In the genomic region with DNA sequence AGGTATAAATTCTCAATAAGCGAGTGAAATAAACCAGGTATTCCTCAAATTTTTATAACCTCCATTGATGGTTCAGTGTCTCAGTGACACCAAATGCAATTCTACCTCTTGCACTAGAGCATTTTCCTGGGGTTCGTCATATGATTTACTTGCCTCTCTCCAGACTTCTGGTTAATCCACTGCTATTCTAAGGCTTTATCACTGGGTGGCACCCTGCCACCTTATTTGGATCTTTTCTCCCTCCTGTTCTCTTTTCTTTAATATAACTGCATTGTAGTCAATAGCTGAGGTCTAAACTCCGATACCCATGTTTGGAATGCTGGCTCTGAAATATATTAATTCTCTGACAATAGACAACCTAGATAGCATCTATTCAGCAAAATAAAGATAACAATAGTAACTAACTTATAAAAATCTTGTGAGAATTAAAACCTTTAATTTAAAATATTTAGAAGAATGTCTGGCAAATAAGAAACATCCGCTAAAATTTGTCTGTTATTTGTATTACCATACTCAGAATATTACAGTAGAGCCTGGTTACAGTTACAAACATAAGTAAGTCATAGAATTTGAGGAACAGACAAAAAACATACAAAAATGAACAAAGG, we compare ENCODE assay signal across 9 cellular contexts.
A peak's percentile ranks its signal among the peaks of the same experiment; 100 is the strongest.
DNase-seq lines count a peak whose midpoint lies in the region; ATAC-seq and TF ChIP-seq lines count a peak whose summit lies in the region.
"Had no signal": no experiment of that assay in that cellular context is flagged by ENCODE, and none has a peak within 500 bp of the region (broad histone marks: within the 10 kb centered on the region; RNA-seq: fewer than 3 reads in every experiment).

No MANE protein-coding gene starts in this region.

- ATAC-seq in DND-41 (ENCODE audit: insufficient read depth, low read depth): peak; percentile 49; the same call in 1 of the 3 replicates

- no peak overlapping the region for H3K9ac ChIP-seq in DND-41 (ENCODE audit: low read depth, low read length)

- no peak overlapping the region for H3K4me3 Mint-ChIP-seq in endothelial cell (ENCODE audit: unreplicated experiment)
- no peak overlapping the region for H3K4me3 Mint-ChIP-seq in activated CD4-positive, alpha-beta T cell treated with anti-CD3 and anti-CD28 coated beads, Interleukin-2, amount 10 ng/mL, durations not matched to agents 7 days and 5 days

- no peaks in the 10 kb centered on the region for H3K9me3 Mint-ChIP-seq in endothelial cell (ENCODE audit: unreplicated experiment)
- no peaks in the 10 kb centered on the region for H3K9me3 Mint-ChIP-seq in activated CD4-positive, alpha-beta T cell treated with anti-CD3 and anti-CD28 coated beads, Interleukin-2, amount 10 ng/mL, durations not matched to agents 7 days and 5 days

- H3K9me3 ChIP-seq in DND-41 (ENCODE audit: insufficient read depth, low read length, severe bottlenecking) (no peaks in the 10 kb centered on the region), prostate gland (no peaks in the 10 kb centered on the region)
- H3K9me3 ChIP-seq: heart left ventricle had no signal

- H3K27ac Mint-ChIP-seq in endothelial cell (ENCODE audit: unreplicated experiment): no peak overlapping the region
- H3K27ac Mint-ChIP-seq in activated CD4-positive, alpha-beta T cell treated with anti-CD3 and anti-CD28 coated beads, Interleukin-2, amount 10 ng/mL, durations not matched to agents 7 days and 5 days: no peak overlapping the region

- no peaks in the 10 kb centered on the region for H3K27me3 ChIP-seq in DND-41 (ENCODE audit: insufficient read depth, low read length, poor library complexity)
- H3K27me3 ChIP-seq in prostate gland (replicated peaks; ENCODE audit: insufficient read depth): no peaks in the 10 kb centered on the region
- H3K27me3 ChIP-seq: heart left ventricle had no signal

- H4K20me1 ChIP-seq in DND-41 (ENCODE audit: insufficient read depth, low read length): no peaks in the 10 kb centered on the region

- no peaks in the 10 kb centered on the region for H3K79me2 ChIP-seq in DND-41 (ENCODE audit: insufficient read depth, low read length)

- CTCF ChIA-PET in activated CD4-positive, alpha-beta T cell treated with anti-CD3 and anti-CD28 coated beads, Interleukin-2, amount 10 ng/mL, durations not matched to agents 7 days and 5 days (lab: Charles Lee): no interaction called here

- TF ChIP-seq POLR2A in prostate gland (IDR thresholded peaks at IDR 0.05): no peak

- no peak overlapping the region for H2AFZ ChIP-seq in DND-41 (ENCODE audit: low read depth, low read length)

- DNase-seq in DND-41 (peak; percentile 5), LHCN-M2 (ENCODE audit: low read depth) (peak; percentile 1), OCI-M1 (lab: John Stamatoyannopoulos, UW) (peak; percentile 86), endothelial cell (ENCODE audit: low spot score) (peak; percentile 42), prostate gland (ENCODE audit: low spot score) (peak; percentile 69)
- no peak for DNase-seq in activated CD8-positive, alpha-beta memory T cell treated with anti-CD3 and anti-CD28 coated beads for 24 hours
- no peak for DNase-seq in activated CD4-positive, alpha-beta T cell treated with anti-CD3 and anti-CD28 coated beads for 4 hours
- DNase-seq in activated CD4-positive, alpha-beta T cell treated with anti-CD3 and anti-CD28 coated beads, Interleukin-2, amount 10 ng/mL, durations not matched to agents 7 days and 5 days: no peak

- H3K36me3 ChIP-seq in DND-41 (ENCODE audit: insufficient read depth, low read length) (no peaks in the 10 kb centered on the region), prostate gland (no peaks in the 10 kb centered on the region)
- H3K36me3 ChIP-seq: heart left ventricle had no signal

- no peaks in the 10 kb centered on the region for H3K36me3 Mint-ChIP-seq in endothelial cell (ENCODE audit: low read depth, unreplicated experiment)
- H3K36me3 Mint-ChIP-seq in activated CD4-positive, alpha-beta T cell treated with anti-CD3 and anti-CD28 coated beads, Interleukin-2, amount 10 ng/mL, durations not matched to agents 7 days and 5 days (ENCODE audit: low read depth): no peaks in the 10 kb centered on the region

- H3K4me1 ChIP-seq in DND-41 (ENCODE audit: insufficient read depth, low read length) (no peaks in the 10 kb centered on the region), prostate gland (replicated peaks) (no peaks in the 10 kb centered on the region)
- H3K4me1 ChIP-seq: heart left ventricle had no signal

- no peak overlapping the region for H3K4me3 ChIP-seq in DND-41 (ENCODE audit: low read depth in 1 of 2, low read length in 2 of 2)
- no peak overlapping the region for H3K4me3 ChIP-seq in prostate gland
- H3K4me3 ChIP-seq: heart left ventricle had no signal

- H3K4me1 Mint-ChIP-seq in endothelial cell (ENCODE audit: unreplicated experiment): no peaks in the 10 kb centered on the region
- no peaks in the 10 kb centered on the region for H3K4me1 Mint-ChIP-seq in activated CD4-positive, alpha-beta T cell treated with anti-CD3 and anti-CD28 coated beads, Interleukin-2, amount 10 ng/mL, durations not matched to agents 7 days and 5 days

- WGBS in prostate gland: 42% methylated on average over 4 of the region's 4 CpGs

- H3K4me2 ChIP-seq in DND-41 (ENCODE audit: insufficient read depth, low read length): no peak overlapping the region

- intact Hi-C loops in prostate gland (cut with DNase I): no loop called here

- TF ChIP-seq CTCF in DND-41 (IDR thresholded peaks at IDR 0.05; ENCODE audit: borderline replicate concordance, extremely low read depth, low read length, poor library complexity, severe bottlenecking): peak; percentile 50
- no peak for TF ChIP-seq CTCF in endothelial cell (IDR thresholded peaks at IDR 0.05; ENCODE audit: unreplicated experiment)
- peak in 3 of 4 experiments; percentile 4 to 45 (median 39) for TF ChIP-seq CTCF in prostate gland (IDR thresholded peaks at IDR 0.05)

- H3K27ac ChIP-seq in DND-41 (ENCODE audit: low read length) (no peak overlapping the region), prostate gland (no peak overlapping the region)
- H3K27ac ChIP-seq: heart left ventricle had no signal

- no peaks in the 10 kb centered on the region for H3K27me3 Mint-ChIP-seq in endothelial cell (ENCODE audit: unreplicated experiment)
- H3K27me3 Mint-ChIP-seq in activated CD4-positive, alpha-beta T cell treated with anti-CD3 and anti-CD28 coated beads, Interleukin-2, amount 10 ng/mL, durations not matched to agents 7 days and 5 days: no peaks in the 10 kb centered on the region

- POLR2A ChIA-PET in activated CD4-positive, alpha-beta T cell treated with anti-CD3 and anti-CD28 coated beads, Interleukin-2, amount 10 ng/mL, durations not matched to agents 7 days and 5 days (lab: Charles Lee): no interaction called here

Comparison
In these comparisons a context has a peak if more than half of its experiments do, and no peak if none do; other contexts are left out.
1. DNase-seq: peak in DND-41 (single experiment), LHCN-M2 (single experiment), OCI-M1 (single experiment), endothelial cell (single experiment) and prostate gland (single experiment); none in activated CD8-positive, alpha-beta memory T cell treated with anti-CD3 and anti-CD28 coated beads for 24 hours (single experiment), activated CD4-positive, alpha-beta T cell treated with anti-CD3 and anti-CD28 coated beads for 4 hours (0 of 2) and activated CD4-positive, alpha-beta T cell treated with anti-CD3 and anti-CD28 coated beads, Interleukin-2, amount 10 ng/mL, durations not matched to agents 7 days and 5 days (single experiment).